Comparison of ENCODE assay signal across 8 cellular contexts in genomic region chr2:74548919-74549684, GRCh38. TPM values are rescaled to one million over a fixed set of nuclear protein-coding genes. Genes with fewer than 3 reads are reported as not detected.
DNase-seq lines count a peak whose midpoint lies in the region; FAIRE-seq and TF ChIP-seq lines count a peak whose summit lies in the region.

No MANE protein-coding gene starts in this region.

- H3K79me2 ChIP-seq in astrocyte (ENCODE audit: insufficient read depth, low read length) = peaks cover 48% of the 10 kb centered on the region

- H3K27ac Mint-ChIP-seq in CD8-positive, alpha-beta memory T cell = peak overlapping the region in 2 of 8 donors; percentile 12 to 66
- no peak overlapping the region for H3K27ac Mint-ChIP-seq in astrocyte (ENCODE audit: unreplicated experiment)

- peak overlapping the region; percentile 92 for H3K4me2 ChIP-seq in astrocyte (ENCODE audit: low read length)

- peak overlapping the region; percentile 32 for H3K4me3 ChIP-seq in CD8-positive, alpha-beta memory T cell (ENCODE audit: low read length)
- H3K4me3 ChIP-seq in astrocyte (ENCODE audit: insufficient read depth, low read depth, low read length) = peak overlapping the region; percentile 54
- peak overlapping the region; percentile 80 for H3K4me3 ChIP-seq in iPS-18a (ENCODE audit: low read length)
- H3K4me3 ChIP-seq in skeletal muscle tissue (ENCODE audit: low read length in 3 of 3) = peak overlapping the region; percentile 62 to 67 (median 63)

- peaks cover 6% of the 10 kb centered on the region for H4K20me1 ChIP-seq in astrocyte (ENCODE audit: insufficient read depth, low read length)

- H3K4me3 Mint-ChIP-seq in CD8-positive, alpha-beta memory T cell = peak overlapping the region in 6 of 7 donors; percentile 17 to 66 (median 42)
- peak overlapping the region; percentile 75 for H3K4me3 Mint-ChIP-seq in astrocyte (ENCODE audit: unreplicated experiment)

- peaks cover 24% of the 10 kb centered on the region for H3K27me3 ChIP-seq in CD8-positive, alpha-beta memory T cell (ENCODE audit: insufficient read depth, low read length, poor library complexity, severe bottlenecking)
- H3K27me3 ChIP-seq in astrocyte (ENCODE audit: insufficient read depth, low read length) (no peaks in the 10 kb centered on the region), iPS-18a (ENCODE audit: control insufficient read depth, insufficient read depth, low read length) (peaks cover 49% of the 10 kb centered on the region), skeletal muscle tissue (ENCODE audit: control insufficient read depth in 3 of 3, insufficient read depth in 3 of 3, low read length in 3 of 3) (peaks cover 7 to 46% (median 28%) of the 10 kb centered on the region in 3 donors)

- H2AFZ ChIP-seq in astrocyte (ENCODE audit: low read depth, low read length) = peak overlapping the region; percentile 78

- DNase-seq in CD8-positive, alpha-beta memory T cell = no peak
- DNase-seq in NCI-H460 (ENCODE audit: extremely low read depth, low read depth) (peak; percentile 69), astrocyte (ENCODE audit: low read depth) (no peak), NCI-H1048 (lab: John Stamatoyannopoulos, UW) (no peak)
- DNase-seq in activated effector memory CD4-positive, alpha-beta T cell treated with Interleukin-2 at 50 U/mL for 16 hours = no peak

- peaks cover 12% of the 10 kb centered on the region for H3K4me1 ChIP-seq in CD8-positive, alpha-beta memory T cell (ENCODE audit: insufficient read depth, low read length)
- H3K4me1 ChIP-seq in astrocyte (ENCODE audit: insufficient read depth, low read length) = peaks cover 25% of the 10 kb centered on the region
- peaks cover 15% of the 10 kb centered on the region for H3K4me1 ChIP-seq in iPS-18a (ENCODE audit: control insufficient read depth, low read depth, low read length)
- H3K4me1 ChIP-seq in skeletal muscle tissue (ENCODE audit: control insufficient read depth in 3 of 3, insufficient read depth in 3 of 3, low read length in 3 of 3) = peaks cover 16 to 26% (median 18%) of the 10 kb centered on the region in 3 donors

- H3K36me3 Mint-ChIP-seq in CD8-positive, alpha-beta memory T cell = no peaks in the 10 kb centered on the region
- peaks cover 2% of the 10 kb centered on the region for H3K36me3 Mint-ChIP-seq in astrocyte (ENCODE audit: low read depth, unreplicated experiment)

- CTCF ChIA-PET in CD8-positive, alpha-beta memory T cell (lab: Charles Lee) = no interaction called here

- peaks cover 0 to 2% (median 0%) of the 10 kb centered on the region in 5 donors for H3K9me3 Mint-ChIP-seq in CD8-positive, alpha-beta memory T cell
- no peaks in the 10 kb centered on the region for H3K9me3 Mint-ChIP-seq in astrocyte (ENCODE audit: unreplicated experiment)

- no peaks in the 10 kb centered on the region for H3K36me3 ChIP-seq in CD8-positive, alpha-beta memory T cell (ENCODE audit: insufficient read depth, low read length)
- no peaks in the 10 kb centered on the region for H3K36me3 ChIP-seq in astrocyte (ENCODE audit: insufficient read depth, low read length)
- no peaks in the 10 kb centered on the region for H3K36me3 ChIP-seq in iPS-18a (ENCODE audit: control insufficient read depth, low read depth, low read length)
- no peaks in the 10 kb centered on the region for H3K36me3 ChIP-seq in skeletal muscle tissue (ENCODE audit: control insufficient read depth in 3 of 3, insufficient read depth in 3 of 3, low read length in 3 of 3)

- H3K9me3 ChIP-seq in CD8-positive, alpha-beta memory T cell (ENCODE audit: low read length) = no peaks in the 10 kb centered on the region
- no peaks in the 10 kb centered on the region for H3K9me3 ChIP-seq in astrocyte (ENCODE audit: insufficient read depth, low read depth, low read length)
- no peaks in the 10 kb centered on the region for H3K9me3 ChIP-seq in iPS-18a (ENCODE audit: control insufficient read depth, low read depth, low read length)
- H3K9me3 ChIP-seq in skeletal muscle tissue (ENCODE audit: control insufficient read depth in 3 of 3, low read length in 3 of 3) = no peaks in the 10 kb centered on the region

- peaks cover 9 to 16% (median 11%) of the 10 kb centered on the region in 3 donors for H3K4me1 Mint-ChIP-seq in CD8-positive, alpha-beta memory T cell
- peaks cover 9% of the 10 kb centered on the region for H3K4me1 Mint-ChIP-seq in astrocyte (ENCODE audit: low read depth, unreplicated experiment)

- FAIRE-seq in astrocyte (lab: Jason Lieb, UNC) = no peak

- TF ChIP-seq POLR2A in GM19099 (IDR thresholded peaks at IDR 0.05; ENCODE audit: extremely low read depth, insufficient read length, low read depth) = peak; percentile 57

- H3K27me3 Mint-ChIP-seq in CD8-positive, alpha-beta memory T cell = peaks cover 36 to 48% of the 10 kb centered on the region in 2 donors
- peaks cover 7% of the 10 kb centered on the region for H3K27me3 Mint-ChIP-seq in astrocyte (ENCODE audit: low read depth, unreplicated experiment)

- H3K27ac ChIP-seq in CD8-positive, alpha-beta memory T cell (ENCODE audit: low read depth, low read length) = no peak overlapping the region
- H3K27ac ChIP-seq in astrocyte (ENCODE audit: low read depth, low read length) (peak overlapping the region; percentile 21), iPS-18a (ENCODE audit: low read length) (no peak overlapping the region), skeletal muscle tissue (ENCODE audit: low read depth, low read length) (peak overlapping the region; percentile 44)

- peak overlapping the region; percentile 67 for H3K9ac ChIP-seq in astrocyte (ENCODE audit: low read length)
- H3K9ac ChIP-seq in iPS-18a (ENCODE audit: low read length) = peak overlapping the region; percentile 88
- peak overlapping the region; percentile 57 to 70 (median 59) for H3K9ac ChIP-seq in skeletal muscle tissue (ENCODE audit: low read depth in 1 of 3, low read length in 3 of 3)

- no peak for TF ChIP-seq CTCF in astrocyte (IDR thresholded peaks at IDR 0.05; ENCODE audit: insufficient read depth, low read depth, low read length)

- POLR2A ChIA-PET in CD8-positive, alpha-beta memory T cell (lab: Charles Lee) = no interaction called here

RNA-seq across cellular contexts. Expression of gene LOXL3, which starts 4.6 kb away (rescaled TPM):
- 1 to 10 TPM in 1 of 2 experiments, under 1 TPM in 1; 0.77 to 1.2 TPM for total RNA-seq in CD8-positive, alpha-beta memory T cell
- polyA plus RNA-seq in CD8-positive, alpha-beta memory T cell = 0.08 TPM
- 2.9 and 3.1 TPM in 2 replicates for total RNA-seq in NCI-H460 (2014; rRNA removed; shearing (Covaris generic))
- polyA plus RNA-seq in NCI-H460 (2014; cell fraction: nucleus; rRNA removed) = 10.9 and 17.2 TPM in 2 replicates
- total RNA-seq in astrocyte (17.6 and 33.8 TPM in 2 replicates), skeletal muscle tissue (8.4 TPM)

RNA-seq across cellular contexts. Expression of gene DOK1, which starts 5.4 kb away (rescaled TPM):
- 10 to 100 TPM; 24.4 to 25.2 TPM for total RNA-seq in CD8-positive, alpha-beta memory T cell
- polyA plus RNA-seq in CD8-positive, alpha-beta memory T cell = 24.0 TPM
- total RNA-seq in NCI-H460 (2014; rRNA removed; shearing (Covaris generic)) = 19.3 and 22.1 TPM in 2 replicates
- polyA plus RNA-seq in NCI-H460 (2014; cell fraction: nucleus; rRNA removed) = 18.2 and 29.9 TPM in 2 replicates
- total RNA-seq in astrocyte (19.1 and 19.3 TPM in 2 replicates), skeletal muscle tissue (12.0 TPM)

RNA-seq across cellular contexts. Expression of gene HTRA2, which starts 19.4 kb away (rescaled TPM):
- 10 to 100 TPM; 81.0 to 82.1 TPM for total RNA-seq in CD8-positive, alpha-beta memory T cell
- 26.0 TPM for polyA plus RNA-seq in CD8-positive, alpha-beta memory T cell
- total RNA-seq in NCI-H460 (2014; rRNA removed; shearing (Covaris generic)) = 46.9 and 52.1 TPM in 2 replicates
- 63.4 and 69.9 TPM in 2 replicates for polyA plus RNA-seq in NCI-H460 (2014; cell fraction: nucleus; rRNA removed)
- 24.4 and 25.3 TPM in 2 replicates for total RNA-seq in astrocyte
- 42.3 TPM for total RNA-seq in skeletal muscle tissue

RNA-seq across cellular contexts. Expression of gene AUP1, which starts 19.6 kb away (rescaled TPM):
- 100 to 1,000 TPM; 219 to 225 TPM for total RNA-seq in CD8-positive, alpha-beta memory T cell
- polyA plus RNA-seq in CD8-positive, alpha-beta memory T cell = 95.8 TPM
- 149 and 161 TPM in 2 replicates for total RNA-seq in NCI-H460 (2014; rRNA removed; shearing (Covaris generic))
- polyA plus RNA-seq in NCI-H460 (2014; cell fraction: nucleus; rRNA removed) = 276 and 301 TPM in 2 replicates
- total RNA-seq in astrocyte (82.5 and 82.8 TPM in 2 replicates), skeletal muscle tissue (57.4 TPM)

RNA-seq across cellular contexts. Expression of gene DQX1, which starts 23.1 kb away (rescaled TPM):
- under 1 TPM; 0.51 to 0.83 TPM for total RNA-seq in CD8-positive, alpha-beta memory T cell
- polyA plus RNA-seq in CD8-positive, alpha-beta memory T cell = not detected
- total RNA-seq in NCI-H460 (2014; rRNA removed; shearing (Covaris generic)) = 0.12 TPM in 1 of 2 replicates, not detected in the other
- polyA plus RNA-seq in NCI-H460 (2014; cell fraction: nucleus; rRNA removed) = 0.35 and 0.38 TPM in 2 replicates
- total RNA-seq in astrocyte (0.73 and 0.84 TPM in 2 replicates), skeletal muscle tissue (not detected)

Comparison
In these comparisons a context has a peak if more than half of its experiments do, and no peak if none do; other contexts are left out.
1. H3K27ac ChIP-seq: peak in astrocyte (single experiment) and skeletal muscle tissue (single experiment); none in CD8-positive, alpha-beta memory T cell (single experiment) and iPS-18a (single experiment).
2. Peak in every context shown above with its lines, with median percentiles within 50 percentile points of each other: H3K4me3 ChIP-seq and H3K9ac ChIP-seq.